ENCODE assay signal across 33 cellular contexts in the genomic region with DNA sequence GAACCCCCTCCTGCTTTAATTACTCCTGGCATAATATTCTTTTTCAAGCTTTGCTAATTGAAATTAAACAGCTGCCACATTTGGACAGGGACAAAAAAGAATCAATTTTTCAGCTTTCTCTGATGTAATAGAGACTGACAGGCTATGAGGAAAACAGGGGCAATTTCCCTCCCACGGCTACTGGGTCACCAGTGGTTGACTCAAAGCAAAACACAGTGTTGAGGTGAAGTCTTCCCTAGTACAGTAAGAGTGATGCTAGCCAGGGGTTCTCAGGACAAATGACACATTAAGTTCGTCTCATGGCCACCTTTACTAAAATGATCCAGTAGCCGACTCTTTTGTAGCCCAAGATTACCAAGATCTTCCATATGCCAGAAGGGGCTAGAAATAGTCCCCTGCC. TPM values are rescaled to one million over a fixed set of nuclear protein-coding genes. Genes with fewer than 3 reads are reported as not detected.
DNase-seq lines count a peak whose midpoint lies in the region; ATAC-seq and TF ChIP-seq lines count a peak whose summit lies in the region.
"Had no signal": no experiment of that assay in that cellular context is flagged by ENCODE, and none has a peak within 500 bp of the region (broad histone marks: within the 10 kb centered on the region; RNA-seq: fewer than 3 reads in every experiment).

No MANE protein-coding gene starts in this region.

- DNase-seq in NCI-H1417 (lab: John Stamatoyannopoulos, UW) (peak in 2 of 3 experiments; percentile 19 to 55), NCI-H1417 treated with DMSO at 0.1 percent for 48 hours (lab: John Stamatoyannopoulos, UW) (no peak), GM12865 (ENCODE audit: low read depth) (peak; percentile 24), hypothalamus (lab: John Stamatoyannopoulos, UW) (no peak)
- DNase-seq: activated B cell treated with CpG ODN at 0.5 μM for 24 hours; activated gamma-delta T cell treated with Interleukin-2 at 50 U/mL for 16 hours; adrenal gland; body of pancreas; CD4-positive, alpha-beta T cell; cerebellar nuclear complex; DMS 273 treated with DMSO at 0.1 percent for 48 hours; EL; hippocampal formation; immature natural killer cell; mesendoderm; NCI-H1092; NCI-H2029 treated with DMSO at 0.1 percent for 48 hours; NCI-H345; NCI-H748 treated with DMSO at 0.1 percent for 48 hours; stimulated activated CD4-positive, alpha-beta T cell treated with anti-CD3 and anti-CD28 coated beads, Interleukin-12 subunit alpha, Interleukin-12 subunit beta, amount 100 ng/mL, for 4 hours; stimulated activated CD4-positive, alpha-beta T cell treated with anti-CD3 and anti-CD28 coated beads, Interleukin-4, amount 100 ng/mL, for 24 hours; stimulated activated naive CD4-positive, alpha-beta T cell treated with Interleukin-2 at 50 U/mL for 16 hours; T-helper 1 cell had no signal

- H3K4me3 ChIP-seq in GM12865 (ENCODE audit: low read depth, low read length), result no peak overlapping the region
- H3K4me3 ChIP-seq: adrenal gland, body of pancreas, HAP-1, neural progenitor cell, SJSA1, thoracic aorta had no signal

- no peak overlapping the region for H3K4me3 Mint-ChIP-seq in brain
- H3K4me3 Mint-ChIP-seq: activated B cell treated with CpG ODN at 0.5 μM for 24 hours; CD4-positive, alpha-beta T cell; IgD-negative memory B cell; immature natural killer cell; neural progenitor cell had no signal

- no peaks in the 10 kb centered on the region for H3K27me3 Mint-ChIP-seq in brain
- H3K27me3 Mint-ChIP-seq: activated B cell treated with CpG ODN at 0.5 μM for 24 hours; CD4-positive, alpha-beta T cell had no signal

- H3K27ac Mint-ChIP-seq in brain, result peak overlapping the region in 3 of 5 experiments; percentile 8 to 68 (median 27)
- H3K27ac Mint-ChIP-seq: activated B cell treated with CpG ODN at 0.5 μM for 24 hours; CD4-positive, alpha-beta T cell; IgD-negative memory B cell; immature natural killer cell; neural progenitor cell had no signal

- H3K36me3 Mint-ChIP-seq in brain, result peaks cover 10% of the 10 kb centered on the region
- H3K36me3 Mint-ChIP-seq: neural progenitor cell had no signal

- peak; percentile 72 for ATAC-seq in HG03442 (IDR thresholded peaks at IDR 0.05; ENCODE audit: unreplicated experiment)
- no peak for ATAC-seq in HG03342 (IDR thresholded peaks at IDR 0.05; ENCODE audit: unreplicated experiment)
- ATAC-seq in GM19035 (IDR thresholded peaks at IDR 0.05; ENCODE audit: unreplicated experiment), result no peak
- ATAC-seq: sciatic nerve had no signal

- H3K9me3 Mint-ChIP-seq in brain, result peaks cover 11 to 22% (median 14%) of the 10 kb centered on the region in 5 experiments

- H3K4me1 Mint-ChIP-seq in brain, result peaks cover 27% of the 10 kb centered on the region
- H3K4me1 Mint-ChIP-seq: activated B cell treated with CpG ODN at 0.5 μM for 24 hours, IgD-negative memory B cell, immature natural killer cell had no signal

- TF ChIP-seq CTCF in GM12865 (IDR thresholded peaks at IDR 0.05; ENCODE audit: insufficient read depth, low read depth, low read length, missing control alignments), result no peak
- no peak for TF ChIP-seq CTCF in brain (conservative IDR thresholded peaks at IDR 0.05)

RNA-seq across cellular contexts. Expression of a gene that starts 38.6 kb away (rescaled TPM):
- 0.41 TPM for polyA plus RNA-seq in brain (ENCODE audit: insufficient read depth, low read depth, low replicate concordance)
- polyA plus RNA-seq: immature natural killer cell had no signal

Comparison
In these comparisons a context has a peak if more than half of its experiments do, and no peak if none do; other contexts are left out.
1. DNase-seq: peak in NCI-H1417 (2 of 3) and GM12865 (single experiment); none in NCI-H1417 treated with DMSO at 0.1 percent for 48 hours (single experiment) and hypothalamus (0 of 51).